Comparison of ENCODE assay signal across 15 cellular contexts in genomic region chr17:12242390-12242954, GRCh38.
DNase-seq lines count a peak whose midpoint lies in the region; TF ChIP-seq lines count a peak whose summit lies in the region.
"Had no signal": no experiment of that assay in that cellular context is flagged by ENCODE, and none has a peak within 500 bp of the region (broad histone marks: within the 10 kb centered on the region; RNA-seq: fewer than 3 reads in every experiment).

No MANE protein-coding gene starts in this region.

- H4K20me1 ChIP-seq in Karpas-422 (ENCODE audit: insufficient read depth, low read depth, low read length): no peaks in the 10 kb centered on the region

- H3K9ac ChIP-seq in Karpas-422 (ENCODE audit: low read length) (no peak overlapping the region), parathyroid adenoma (no peak overlapping the region)

- H3K4me2 ChIP-seq in Karpas-422 (ENCODE audit: low read depth, low read length, poor library complexity, severe bottlenecking): no peak overlapping the region
- H3K4me2 ChIP-seq in parathyroid adenoma (ENCODE audit: low read length): no peak overlapping the region

- no peaks in the 10 kb centered on the region for H3K9me2 ChIP-seq in Karpas-422 (replicated peaks; ENCODE audit: insufficient read depth, low read length)

- intact Hi-C loops in esophagus muscularis mucosa (cut with DNase I) (no loop called here), transverse colon (cut with DNase I; ENCODE audit: low total_unique reads) (no loop called here)

- no peaks in the 10 kb centered on the region for H3K4me1 ChIP-seq in Karpas-422 (ENCODE audit: low read length)
- H3K4me1 ChIP-seq in esophagus muscularis mucosa: peaks cover 0 to 31% (median 25%) of the 10 kb centered on the region in 4 donors
- no peaks in the 10 kb centered on the region for H3K4me1 ChIP-seq in parathyroid adenoma
- H3K4me1 ChIP-seq in transverse colon: peaks cover 0 to 5% (median 0%) of the 10 kb centered on the region in 4 donors

- H3K36me3 ChIP-seq in Karpas-422 (ENCODE audit: insufficient read depth, low read length) (no peaks in the 10 kb centered on the region), esophagus muscularis mucosa (no peaks in the 10 kb centered on the region), parathyroid adenoma (ENCODE audit: control insufficient read depth, insufficient read depth, low read length) (no peaks in the 10 kb centered on the region), transverse colon (no peaks in the 10 kb centered on the region)

- peak; percentile 23 for DNase-seq in Karpas-422
- DNase-seq in esophagus muscularis mucosa (ENCODE audit: extremely low spot score): no peak
- no peak for DNase-seq in transverse colon
- DNase-seq in cerebellar cortex (ENCODE audit: low spot score): no peak
- no peak for DNase-seq in activated T-cell treated with anti-CD3 and anti-CD28 coated beads for 4 hours
- no peak for DNase-seq in amygdala (lab: John Stamatoyannopoulos, UW)
- DNase-seq: DND-41, H9, Kasumi-1, MM.1S, NCI-H1105, NCI-H1694 treated with DMSO at 0.1 percent for 48 hours, NCI-H510A, NCI-H774 had no signal

- no peaks in the 10 kb centered on the region for H3K9me3 ChIP-seq in Karpas-422 (ENCODE audit: low read length)
- no peaks in the 10 kb centered on the region for H3K9me3 ChIP-seq in esophagus muscularis mucosa
- no peaks in the 10 kb centered on the region for H3K9me3 ChIP-seq in parathyroid adenoma (ENCODE audit: control insufficient read depth, low read length)
- no peaks in the 10 kb centered on the region for H3K9me3 ChIP-seq in transverse colon

- H3K27me3 ChIP-seq in Karpas-422 (ENCODE audit: low read length): no peaks in the 10 kb centered on the region
- no peaks in the 10 kb centered on the region for H3K27me3 ChIP-seq in esophagus muscularis mucosa
- H3K27me3 ChIP-seq in parathyroid adenoma (ENCODE audit: control insufficient read depth, insufficient read depth, low read length): no peaks in the 10 kb centered on the region
- no peaks in the 10 kb centered on the region for H3K27me3 ChIP-seq in transverse colon

- no peak overlapping the region for H3K4me3 ChIP-seq in Karpas-422 (ENCODE audit: low read length)
- peak overlapping the region in 1 of 4 donors; percentile 27 for H3K4me3 ChIP-seq in esophagus muscularis mucosa
- no peak overlapping the region for H3K4me3 ChIP-seq in parathyroid adenoma (ENCODE audit: low read depth, low read length)
- H3K4me3 ChIP-seq in transverse colon: no peak overlapping the region

- no peak overlapping the region for H2AFZ ChIP-seq in Karpas-422 (ENCODE audit: low read length)
- H2AFZ ChIP-seq in parathyroid adenoma: peak overlapping the region; percentile 20

- WGBS in esophagus muscularis mucosa: 23% methylated on average over 9 of the region's 9 CpGs
- WGBS in transverse colon (ENCODE audit: low coverage in 1 of 2), 2 donors: 69 to 81% methylated on average over 9 of the region's 9 CpGs

- no peak for TF ChIP-seq CTCF in esophagus muscularis mucosa (IDR thresholded peaks at IDR 0.05)
- TF ChIP-seq CTCF in parathyroid adenoma (IDR thresholded peaks at IDR 0.05): no peak
- TF ChIP-seq CTCF in transverse colon (IDR thresholded peaks at IDR 0.05): no peak

- in situ Hi-C loops in transverse colon (cut with MboI; ENCODE audit: low pct_ligation_motif_present in 1 of 4, low pct_unique_long_range_greater_than_20kb in 1 of 4, low sequenced_read_pairs in 3 of 4): loop anchor here in 1 of 4 donors (25.0 kb wide), 1 partner anchor 420 kb away; the partner anchor contains the start of gene MYOCD

- no peak for TF ChIP-seq EP300 in esophagus muscularis mucosa (IDR thresholded peaks at IDR 0.05)
- TF ChIP-seq EP300 in transverse colon (IDR thresholded peaks at IDR 0.05; ENCODE audit: low read depth): no peak

- TF ChIP-seq POLR2A in esophagus muscularis mucosa (IDR thresholded peaks at IDR 0.05; ENCODE audit: low read depth): no peak
- TF ChIP-seq POLR2A in transverse colon (IDR thresholded peaks at IDR 0.05): no peak

- H3K27ac ChIP-seq in Karpas-422 (ENCODE audit: low read length) (no peak overlapping the region), esophagus muscularis mucosa (replicated peaks in 1 of 4) (peak overlapping the region; percentile 70 to 80 (median 72)), parathyroid adenoma (no peak overlapping the region), transverse colon (peak overlapping the region in 3 of 4 donors; percentile 39 to 69 (median 48))

- H3K79me2 ChIP-seq in Karpas-422 (ENCODE audit: low read length): no peaks in the 10 kb centered on the region
- no peaks in the 10 kb centered on the region for H3K79me2 ChIP-seq in parathyroid adenoma

Comparison
In these comparisons a context has a peak if more than half of its experiments do, and no peak if none do; other contexts are left out.
1. H3K27ac ChIP-seq: peak in esophagus muscularis mucosa (4 of 4) and transverse colon (3 of 4); none in Karpas-422 (single experiment) and parathyroid adenoma (single experiment).